In the genomic region with DNA sequence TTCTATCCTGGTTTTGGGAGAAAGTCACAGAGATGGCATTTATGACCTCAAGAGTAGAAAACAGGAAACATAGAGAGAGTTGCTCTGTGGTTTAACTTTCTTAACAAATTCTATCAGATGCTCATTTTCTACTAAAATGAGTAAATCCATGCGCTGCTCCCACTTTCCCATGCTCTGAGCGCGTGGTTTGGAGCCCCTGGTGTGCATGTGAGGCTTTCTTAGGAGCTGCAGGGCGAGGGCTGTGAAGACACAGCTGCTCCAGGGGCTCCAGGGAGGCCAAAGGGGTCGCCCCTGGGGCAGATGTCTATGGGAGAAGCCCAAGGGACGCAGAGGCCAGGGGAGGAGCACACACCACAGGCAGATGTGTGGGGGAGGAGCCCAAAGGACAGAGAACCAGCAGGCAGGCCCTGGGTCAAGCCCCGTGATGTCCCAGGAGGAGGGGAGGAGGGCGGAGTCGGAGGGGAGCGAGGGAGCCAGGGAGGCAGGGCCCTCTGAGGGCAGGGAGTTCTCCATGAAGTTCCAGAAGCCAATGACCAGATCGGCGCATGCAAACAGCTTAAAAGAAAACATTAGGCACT, we compare ENCODE assay signal across 1 cellular context.
TF ChIP-seq lines count a peak whose summit lies in the region.

No MANE protein-coding gene starts in this region.

TF ChIP-seq in GM23338, 12 proteins besides CTCF, POLR2A, EP300 and RAD21 (continued from another document):
- TF ChIP-seq, protein P1, sequence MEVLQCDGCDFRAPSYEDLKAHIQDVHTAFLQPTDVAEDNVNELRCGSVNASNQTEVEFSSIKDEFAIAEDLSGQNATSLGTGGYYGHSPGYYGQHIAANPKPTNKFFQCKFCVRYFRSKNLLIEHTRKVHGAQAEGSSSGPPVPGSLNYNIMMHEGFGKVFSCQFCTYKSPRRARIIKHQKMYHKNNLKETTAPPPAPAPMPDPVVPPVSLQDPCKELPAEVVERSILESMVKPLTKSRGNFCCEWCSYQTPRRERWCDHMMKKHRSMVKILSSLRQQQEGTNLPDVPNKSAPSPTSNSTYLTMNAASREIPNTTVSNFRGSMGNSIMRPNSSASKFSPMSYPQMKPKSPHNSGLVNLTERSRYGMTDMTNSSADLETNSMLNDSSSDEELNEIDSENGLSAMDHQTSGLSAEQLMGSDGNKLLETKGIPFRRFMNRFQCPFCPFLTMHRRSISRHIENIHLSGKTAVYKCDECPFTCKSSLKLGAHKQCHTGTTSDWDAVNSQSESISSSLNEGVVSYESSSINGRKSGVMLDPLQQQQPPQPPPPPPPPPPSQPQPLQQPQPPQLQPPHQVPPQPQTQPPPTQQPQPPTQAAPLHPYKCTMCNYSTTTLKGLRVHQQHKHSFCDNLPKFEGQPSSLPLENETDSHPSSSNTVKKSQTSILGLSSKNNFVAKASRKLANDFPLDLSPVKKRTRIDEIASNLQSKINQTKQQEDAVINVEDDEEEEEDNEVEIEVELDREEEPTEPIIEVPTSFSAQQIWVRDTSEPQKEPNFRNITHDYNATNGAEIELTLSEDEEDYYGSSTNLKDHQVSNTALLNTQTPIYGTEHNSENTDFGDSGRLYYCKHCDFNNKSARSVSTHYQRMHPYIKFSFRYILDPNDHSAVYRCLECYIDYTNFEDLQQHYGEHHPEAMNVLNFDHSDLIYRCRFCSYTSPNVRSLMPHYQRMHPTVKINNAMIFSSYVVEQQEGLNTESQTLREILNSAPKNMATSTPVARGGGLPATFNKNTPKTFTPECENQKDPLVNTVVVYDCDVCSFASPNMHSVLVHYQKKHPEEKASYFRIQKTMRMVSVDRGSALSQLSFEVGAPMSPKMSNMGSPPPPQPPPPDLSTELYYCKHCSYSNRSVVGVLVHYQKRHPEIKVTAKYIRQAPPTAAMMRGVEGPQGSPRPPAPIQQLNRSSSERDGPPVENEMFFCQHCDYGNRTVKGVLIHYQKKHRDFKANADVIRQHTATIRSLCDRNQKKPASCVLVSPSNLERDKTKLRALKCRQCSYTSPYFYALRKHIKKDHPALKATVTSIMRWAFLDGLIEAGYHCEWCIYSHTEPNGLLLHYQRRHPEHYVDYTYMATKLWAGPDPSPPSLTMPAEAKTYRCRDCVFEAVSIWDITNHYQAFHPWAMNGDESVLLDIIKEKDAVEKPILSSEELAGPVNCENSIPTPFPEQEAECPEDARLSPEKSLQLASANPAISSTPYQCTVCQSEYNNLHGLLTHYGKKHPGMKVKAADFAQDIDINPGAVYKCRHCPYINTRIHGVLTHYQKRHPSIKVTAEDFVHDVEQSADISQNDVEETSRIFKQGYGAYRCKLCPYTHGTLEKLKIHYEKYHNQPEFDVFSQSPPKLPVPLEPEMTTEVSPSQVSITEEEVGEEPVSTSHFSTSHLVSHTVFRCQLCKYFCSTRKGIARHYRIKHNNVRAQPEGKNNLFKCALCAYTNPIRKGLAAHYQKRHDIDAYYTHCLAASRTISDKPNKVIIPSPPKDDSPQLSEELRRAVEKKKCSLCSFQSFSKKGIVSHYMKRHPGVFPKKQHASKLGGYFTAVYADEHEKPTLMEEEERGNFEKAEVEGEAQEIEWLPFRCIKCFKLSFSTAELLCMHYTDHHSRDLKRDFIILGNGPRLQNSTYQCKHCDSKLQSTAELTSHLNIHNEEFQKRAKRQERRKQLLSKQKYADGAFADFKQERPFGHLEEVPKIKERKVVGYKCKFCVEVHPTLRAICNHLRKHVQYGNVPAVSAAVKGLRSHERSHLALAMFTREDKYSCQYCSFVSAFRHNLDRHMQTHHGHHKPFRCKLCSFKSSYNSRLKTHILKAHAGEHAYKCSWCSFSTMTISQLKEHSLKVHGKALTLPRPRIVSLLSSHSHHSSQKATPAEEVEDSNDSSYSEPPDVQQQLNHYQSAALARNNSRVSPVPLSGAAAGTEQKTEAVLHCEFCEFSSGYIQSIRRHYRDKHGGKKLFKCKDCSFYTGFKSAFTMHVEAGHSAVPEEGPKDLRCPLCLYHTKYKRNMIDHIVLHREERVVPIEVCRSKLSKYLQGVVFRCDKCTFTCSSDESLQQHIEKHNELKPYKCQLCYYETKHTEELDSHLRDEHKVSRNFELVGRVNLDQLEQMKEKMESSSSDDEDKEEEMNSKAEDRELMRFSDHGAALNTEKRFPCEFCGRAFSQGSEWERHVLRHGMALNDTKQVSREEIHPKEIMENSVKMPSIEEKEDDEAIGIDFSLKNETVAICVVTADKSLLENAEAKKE (CRISPR knock-in tag; IDR thresholded peaks at IDR 0.05): no peak
- no peak for TF ChIP-seq ZNF331 (CRISPR knock-in tag; IDR thresholded peaks at IDR 0.05; ENCODE audit: low read depth)
